2 cellular contexts compared by ENCODE assay signal in the genomic region with DNA sequence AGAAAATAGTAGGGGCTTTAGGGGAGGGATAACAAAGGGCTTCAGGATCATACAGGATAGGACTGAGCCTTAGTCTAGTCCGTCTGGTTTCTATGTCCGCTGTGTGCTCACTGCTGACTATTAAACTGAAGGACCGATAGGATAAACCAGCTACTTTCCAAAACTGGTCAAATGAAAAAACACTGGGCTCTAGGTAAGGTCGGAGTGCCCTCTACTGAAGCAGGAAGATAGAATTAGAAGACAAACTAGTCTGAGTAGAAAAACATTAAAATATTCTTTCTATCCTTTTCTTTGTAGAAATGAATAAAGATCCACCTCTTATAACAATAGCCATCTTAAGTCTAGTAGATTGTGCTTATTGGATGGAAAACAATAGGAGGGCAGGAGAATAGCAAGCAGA.
TF ChIP-seq lines count a peak whose summit lies in the region.

No MANE protein-coding gene starts in this region.

TF ChIP-seq in liver, 16 proteins besides CTCF, POLR2A, EP300 and RAD21 (continued from another document):
- no peak for TF ChIP-seq FOXA1 (IDR thresholded peaks at IDR 0.05)
- TF ChIP-seq, protein P1, sequence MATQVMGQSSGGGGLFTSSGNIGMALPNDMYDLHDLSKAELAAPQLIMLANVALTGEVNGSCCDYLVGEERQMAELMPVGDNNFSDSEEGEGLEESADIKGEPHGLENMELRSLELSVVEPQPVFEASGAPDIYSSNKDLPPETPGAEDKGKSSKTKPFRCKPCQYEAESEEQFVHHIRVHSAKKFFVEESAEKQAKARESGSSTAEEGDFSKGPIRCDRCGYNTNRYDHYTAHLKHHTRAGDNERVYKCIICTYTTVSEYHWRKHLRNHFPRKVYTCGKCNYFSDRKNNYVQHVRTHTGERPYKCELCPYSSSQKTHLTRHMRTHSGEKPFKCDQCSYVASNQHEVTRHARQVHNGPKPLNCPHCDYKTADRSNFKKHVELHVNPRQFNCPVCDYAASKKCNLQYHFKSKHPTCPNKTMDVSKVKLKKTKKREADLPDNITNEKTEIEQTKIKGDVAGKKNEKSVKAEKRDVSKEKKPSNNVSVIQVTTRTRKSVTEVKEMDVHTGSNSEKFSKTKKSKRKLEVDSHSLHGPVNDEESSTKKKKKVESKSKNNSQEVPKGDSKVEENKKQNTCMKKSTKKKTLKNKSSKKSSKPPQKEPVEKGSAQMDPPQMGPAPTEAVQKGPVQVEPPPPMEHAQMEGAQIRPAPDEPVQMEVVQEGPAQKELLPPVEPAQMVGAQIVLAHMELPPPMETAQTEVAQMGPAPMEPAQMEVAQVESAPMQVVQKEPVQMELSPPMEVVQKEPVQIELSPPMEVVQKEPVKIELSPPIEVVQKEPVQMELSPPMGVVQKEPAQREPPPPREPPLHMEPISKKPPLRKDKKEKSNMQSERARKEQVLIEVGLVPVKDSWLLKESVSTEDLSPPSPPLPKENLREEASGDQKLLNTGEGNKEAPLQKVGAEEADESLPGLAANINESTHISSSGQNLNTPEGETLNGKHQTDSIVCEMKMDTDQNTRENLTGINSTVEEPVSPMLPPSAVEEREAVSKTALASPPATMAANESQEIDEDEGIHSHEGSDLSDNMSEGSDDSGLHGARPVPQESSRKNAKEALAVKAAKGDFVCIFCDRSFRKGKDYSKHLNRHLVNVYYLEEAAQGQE (IDR thresholded peaks at IDR 0.05): no peak
- TF ChIP-seq JUND (IDR thresholded peaks at IDR 0.05): no peak
- TF ChIP-seq, protein P2, sequence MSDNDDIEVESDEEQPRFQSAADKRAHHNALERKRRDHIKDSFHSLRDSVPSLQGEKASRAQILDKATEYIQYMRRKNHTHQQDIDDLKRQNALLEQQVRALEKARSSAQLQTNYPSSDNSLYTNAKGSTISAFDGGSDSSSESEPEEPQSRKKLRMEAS (IDR thresholded peaks at IDR 0.05): no peak
- no peak for TF ChIP-seq HNF4A (conservative IDR thresholded peaks at IDR 0.05)
- TF ChIP-seq YY1 (IDR thresholded peaks at IDR 0.05): no peak
- TF ChIP-seq EGR1 (IDR thresholded peaks at IDR 0.05; ENCODE audit: low read depth in 2 of 2): no peak
- no peak for TF ChIP-seq HNF4G (IDR thresholded peaks at IDR 0.05)
- TF ChIP-seq, protein P3, sequence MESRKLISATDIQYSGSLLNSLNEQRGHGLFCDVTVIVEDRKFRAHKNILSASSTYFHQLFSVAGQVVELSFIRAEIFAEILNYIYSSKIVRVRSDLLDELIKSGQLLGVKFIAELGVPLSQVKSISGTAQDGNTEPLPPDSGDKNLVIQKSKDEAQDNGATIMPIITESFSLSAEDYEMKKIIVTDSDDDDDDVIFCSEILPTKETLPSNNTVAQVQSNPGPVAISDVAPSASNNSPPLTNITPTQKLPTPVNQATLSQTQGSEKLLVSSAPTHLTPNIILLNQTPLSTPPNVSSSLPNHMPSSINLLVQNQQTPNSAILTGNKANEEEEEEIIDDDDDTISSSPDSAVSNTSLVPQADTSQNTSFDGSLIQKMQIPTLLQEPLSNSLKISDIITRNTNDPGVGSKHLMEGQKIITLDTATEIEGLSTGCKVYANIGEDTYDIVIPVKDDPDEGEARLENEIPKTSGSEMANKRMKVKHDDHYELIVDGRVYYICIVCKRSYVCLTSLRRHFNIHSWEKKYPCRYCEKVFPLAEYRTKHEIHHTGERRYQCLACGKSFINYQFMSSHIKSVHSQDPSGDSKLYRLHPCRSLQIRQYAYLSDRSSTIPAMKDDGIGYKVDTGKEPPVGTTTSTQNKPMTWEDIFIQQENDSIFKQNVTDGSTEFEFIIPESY (IDR thresholded peaks at IDR 0.05): no peak
- TF ChIP-seq, protein P4, sequence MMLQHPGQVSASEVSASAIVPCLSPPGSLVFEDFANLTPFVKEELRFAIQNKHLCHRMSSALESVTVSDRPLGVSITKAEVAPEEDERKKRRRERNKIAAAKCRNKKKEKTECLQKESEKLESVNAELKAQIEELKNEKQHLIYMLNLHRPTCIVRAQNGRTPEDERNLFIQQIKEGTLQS (IDR thresholded peaks at IDR 0.05): no peak
- no peak for TF ChIP-seq NR2F2 (IDR thresholded peaks at IDR 0.05)
TF ChIP-seq in liver: peak in this region for 0.

TF ChIP-seq in HepG2, 621 proteins besides CTCF, POLR2A, EP300 and RAD21 (continued from another document):
- TF ChIP-seq, protein P5, sequence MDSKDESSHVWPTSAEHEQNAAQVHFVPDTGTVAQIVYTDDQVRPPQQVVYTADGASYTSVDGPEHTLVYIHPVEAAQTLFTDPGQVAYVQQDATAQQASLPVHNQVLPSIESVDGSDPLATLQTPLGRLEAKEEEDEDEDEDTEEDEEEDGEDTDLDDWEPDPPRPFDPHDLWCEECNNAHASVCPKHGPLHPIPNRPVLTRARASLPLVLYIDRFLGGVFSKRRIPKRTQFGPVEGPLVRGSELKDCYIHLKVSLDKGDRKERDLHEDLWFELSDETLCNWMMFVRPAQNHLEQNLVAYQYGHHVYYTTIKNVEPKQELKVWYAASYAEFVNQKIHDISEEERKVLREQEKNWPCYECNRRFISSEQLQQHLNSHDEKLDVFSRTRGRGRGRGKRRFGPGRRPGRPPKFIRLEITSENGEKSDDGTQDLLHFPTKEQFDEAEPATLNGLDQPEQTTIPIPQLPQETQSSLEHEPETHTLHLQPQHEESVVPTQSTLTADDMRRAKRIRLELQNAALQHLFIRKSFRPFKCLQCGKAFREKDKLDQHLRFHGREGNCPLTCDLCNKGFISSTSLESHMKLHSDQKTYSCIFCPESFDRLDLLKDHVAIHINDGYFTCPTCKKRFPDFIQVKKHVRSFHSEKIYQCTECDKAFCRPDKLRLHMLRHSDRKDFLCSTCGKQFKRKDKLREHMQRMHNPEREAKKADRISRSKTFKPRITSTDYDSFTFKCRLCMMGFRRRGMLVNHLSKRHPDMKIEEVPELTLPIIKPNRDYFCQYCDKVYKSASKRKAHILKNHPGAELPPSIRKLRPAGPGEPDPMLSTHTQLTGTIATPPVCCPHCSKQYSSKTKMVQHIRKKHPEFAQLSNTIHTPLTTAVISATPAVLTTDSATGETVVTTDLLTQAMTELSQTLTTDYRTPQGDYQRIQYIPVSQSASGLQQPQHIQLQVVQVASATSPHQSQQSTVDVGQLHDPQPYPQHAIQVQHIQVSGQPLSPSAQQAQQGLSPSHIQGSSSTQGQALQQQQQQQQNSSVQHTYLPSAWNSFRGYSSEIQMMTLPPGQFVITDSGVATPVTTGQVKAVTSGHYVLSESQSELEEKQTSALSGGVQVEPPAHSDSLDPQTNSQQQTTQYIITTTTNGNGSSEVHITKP (CRISPR knock-in tag; IDR thresholded peaks at IDR 0.05; ENCODE audit: low read depth): no peak
- TF ChIP-seq ZSCAN21 (CRISPR knock-in tag; IDR thresholded peaks at IDR 0.05; ENCODE audit: borderline replicate concordance) (no peak), KLF15 (CRISPR knock-in tag; IDR thresholded peaks at IDR 0.05; ENCODE audit: borderline replicate concordance) (no peak), ZNF670 (CRISPR knock-in tag; IDR thresholded peaks at IDR 0.05; ENCODE audit: borderline replicate concordance) (no peak), GATAD1 (CRISPR knock-in tag; IDR thresholded peaks at IDR 0.05) (no peak), SRSF4 (IDR thresholded peaks at IDR 0.05; ENCODE audit: low read depth, low read length, poor library complexity, severe bottlenecking) (no peak), GPN1 (CRISPR knock-in tag; IDR thresholded peaks at IDR 0.05; ENCODE audit: borderline replicate concordance) (no peak), ARNT (IDR thresholded peaks at IDR 0.05) (no peak), IKZF4 (CRISPR knock-in tag; IDR thresholded peaks at IDR 0.05; ENCODE audit: borderline replicate concordance, low read depth, not compliant biosample characterization) (no peak), ZBTB3 (CRISPR knock-in tag; IDR thresholded peaks at IDR 0.05; ENCODE audit: borderline replicate concordance, low read depth) (no peak), CHCHD3 (CRISPR knock-in tag; IDR thresholded peaks at IDR 0.05) (no peak), CREM (IDR thresholded peaks at IDR 0.05) (no peak), CREM (CRISPR knock-in tag; IDR thresholded peaks at IDR 0.05) (no peak), MEF2D (CRISPR knock-in tag; IDR thresholded peaks at IDR 0.05) (no peak), HNF4A (CRISPR knock-in tag; IDR thresholded peaks at IDR 0.05) (no peak)
- TF ChIP-seq, protein P6, sequence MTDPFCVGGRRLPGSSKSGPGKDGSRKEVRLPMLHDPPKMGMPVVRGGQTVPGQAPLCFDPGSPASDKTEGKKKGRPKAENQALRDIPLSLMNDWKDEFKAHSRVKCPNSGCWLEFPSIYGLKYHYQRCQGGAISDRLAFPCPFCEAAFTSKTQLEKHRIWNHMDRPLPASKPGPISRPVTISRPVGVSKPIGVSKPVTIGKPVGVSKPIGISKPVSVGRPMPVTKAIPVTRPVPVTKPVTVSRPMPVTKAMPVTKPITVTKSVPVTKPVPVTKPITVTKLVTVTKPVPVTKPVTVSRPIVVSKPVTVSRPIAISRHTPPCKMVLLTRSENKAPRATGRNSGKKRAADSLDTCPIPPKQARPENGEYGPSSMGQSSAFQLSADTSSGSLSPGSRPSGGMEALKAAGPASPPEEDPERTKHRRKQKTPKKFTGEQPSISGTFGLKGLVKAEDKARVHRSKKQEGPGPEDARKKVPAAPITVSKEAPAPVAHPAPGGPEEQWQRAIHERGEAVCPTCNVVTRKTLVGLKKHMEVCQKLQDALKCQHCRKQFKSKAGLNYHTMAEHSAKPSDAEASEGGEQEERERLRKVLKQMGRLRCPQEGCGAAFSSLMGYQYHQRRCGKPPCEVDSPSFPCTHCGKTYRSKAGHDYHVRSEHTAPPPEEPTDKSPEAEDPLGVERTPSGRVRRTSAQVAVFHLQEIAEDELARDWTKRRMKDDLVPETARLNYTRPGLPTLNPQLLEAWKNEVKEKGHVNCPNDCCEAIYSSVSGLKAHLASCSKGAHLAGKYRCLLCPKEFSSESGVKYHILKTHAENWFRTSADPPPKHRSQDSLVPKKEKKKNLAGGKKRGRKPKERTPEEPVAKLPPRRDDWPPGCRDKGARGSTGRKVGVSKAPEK (CRISPR knock-in tag; IDR thresholded peaks at IDR 0.05; ENCODE audit: borderline replicate concordance): no peak
- TF ChIP-seq, protein P7, sequence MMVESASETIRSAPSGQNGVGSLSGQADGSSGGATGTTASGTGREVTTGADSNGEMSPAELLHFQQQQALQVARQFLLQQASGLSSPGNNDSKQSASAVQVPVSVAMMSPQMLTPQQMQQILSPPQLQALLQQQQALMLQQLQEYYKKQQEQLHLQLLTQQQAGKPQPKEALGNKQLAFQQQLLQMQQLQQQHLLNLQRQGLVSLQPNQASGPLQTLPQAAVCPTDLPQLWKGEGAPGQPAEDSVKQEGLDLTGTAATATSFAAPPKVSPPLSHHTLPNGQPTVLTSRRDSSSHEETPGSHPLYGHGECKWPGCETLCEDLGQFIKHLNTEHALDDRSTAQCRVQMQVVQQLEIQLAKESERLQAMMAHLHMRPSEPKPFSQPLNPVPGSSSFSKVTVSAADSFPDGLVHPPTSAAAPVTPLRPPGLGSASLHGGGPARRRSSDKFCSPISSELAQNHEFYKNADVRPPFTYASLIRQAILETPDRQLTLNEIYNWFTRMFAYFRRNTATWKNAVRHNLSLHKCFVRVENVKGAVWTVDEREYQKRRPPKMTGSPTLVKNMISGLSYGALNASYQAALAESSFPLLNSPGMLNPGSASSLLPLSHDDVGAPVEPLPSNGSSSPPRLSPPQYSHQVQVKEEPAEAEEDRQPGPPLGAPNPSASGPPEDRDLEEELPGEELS (CRISPR knock-in tag; IDR thresholded peaks at IDR 0.05): no peak
